8 cellular contexts compared by ENCODE assay signal in the genomic region with DNA sequence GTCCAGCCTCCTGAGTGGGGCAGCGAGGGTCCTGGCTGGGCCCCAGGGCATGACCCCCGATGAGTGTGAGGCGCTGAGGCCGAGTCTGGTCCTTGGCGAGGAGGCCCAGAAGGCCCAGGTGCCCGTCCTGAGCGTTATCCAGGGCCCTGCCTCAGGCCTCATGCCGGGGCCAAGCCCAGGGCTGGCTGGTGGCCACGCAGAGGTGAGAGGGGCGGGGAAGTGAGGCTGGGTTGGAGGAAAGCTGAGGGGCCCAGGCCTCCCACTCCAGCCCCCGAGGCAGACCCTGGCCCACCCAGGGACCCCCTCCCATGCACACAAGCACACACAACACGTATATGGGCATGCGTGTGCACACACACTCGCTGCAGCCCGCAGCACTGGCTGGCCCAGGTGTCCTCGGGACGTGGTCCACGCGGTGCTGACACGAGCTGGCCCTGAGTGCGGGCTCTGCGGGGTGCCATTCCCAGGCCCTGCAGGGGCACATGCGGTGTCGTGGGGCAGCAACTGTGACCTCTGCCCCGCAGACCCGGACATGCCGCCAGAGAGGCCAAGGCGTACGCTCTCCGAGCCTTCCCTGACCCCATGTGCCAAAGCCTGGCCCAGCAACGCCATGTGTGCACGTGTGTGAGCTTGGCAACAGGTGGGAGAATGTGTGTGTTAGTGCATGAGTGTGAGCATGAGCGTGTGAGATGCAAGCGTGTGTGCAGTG.
DNase-seq lines count a peak whose midpoint lies in the region; ATAC-seq, FAIRE-seq and TF ChIP-seq lines count a peak whose summit lies in the region.
"Not testable (repeated sequence)": the region's sequence is repeated elsewhere in the genome, so short reads cannot be mapped to it uniquely, and the experiment has no call there.

No MANE protein-coding gene starts in this region.

- intact Hi-C loops in kidney (cut with DNase I) = not testable (repeated sequence)

- not testable (repeated sequence) for H3K27me3 Mint-ChIP-seq in activated CD8-positive, alpha-beta T cell treated with anti-CD3 and anti-CD28 coated beads, Interleukin-2, amount 10 ng/mL, durations not matched to agents 7 days and 5 days (ENCODE audit: low read depth); stimulated activated memory B cell treated with anti-CD40 and anti-IgM and Interleukin-4, amounts not matched to agents 10 μg/mL and 1 μg/mL and 100 μg/mL, for 72 hours

- not testable (repeated sequence) for FAIRE-seq in kidney (lab: Jason Lieb, UNC)

- not testable (repeated sequence) for H3K9me3 Mint-ChIP-seq in activated CD8-positive, alpha-beta T cell treated with anti-CD3 and anti-CD28 coated beads, Interleukin-2, amount 10 ng/mL, durations not matched to agents 7 days and 5 days (ENCODE audit: insufficient read depth)
- H3K9me3 Mint-ChIP-seq in stimulated activated memory B cell treated with anti-CD40 and anti-IgM and Interleukin-4, amounts not matched to agents 10 μg/mL and 1 μg/mL and 100 μg/mL, for 72 hours = peaks cover 36% of the 10 kb centered on the region

- TF ChIP-seq CTCF in MM.1S (IDR thresholded peaks at IDR 0.05; ENCODE audit: low read length); kidney (IDR thresholded peaks at IDR 0.05; ENCODE audit: borderline replicate concordance, extremely low read depth, insufficient read depth): not testable (repeated sequence)

- H4K20me1 ChIP-seq in MM.1S (ENCODE audit: insufficient read depth, low read length) = not testable (repeated sequence)

- CTCF ChIA-PET in activated CD8-positive, alpha-beta T cell treated with anti-CD3 and anti-CD28 coated beads, Interleukin-2, amount 10 ng/mL, durations not matched to agents 7 days and 5 days (lab: Charles Lee) = not testable (repeated sequence)

- not testable (repeated sequence) for H3K27ac Mint-ChIP-seq in activated CD8-positive, alpha-beta T cell treated with anti-CD3 and anti-CD28 coated beads, Interleukin-2, amount 10 ng/mL, durations not matched to agents 7 days and 5 days
- H3K27ac Mint-ChIP-seq in stimulated activated memory B cell treated with anti-CD40 and anti-IgM and Interleukin-4, amounts not matched to agents 10 μg/mL and 1 μg/mL and 100 μg/mL, for 72 hours = peak overlapping the region; percentile 77

- not testable (repeated sequence) for H3K4me2 ChIP-seq in MM.1S (ENCODE audit: low read depth, low read length)

- not testable (repeated sequence) for H3F3A ChIP-seq in MM.1S (ENCODE audit: insufficient read depth, low read length)

- H3K4me3 Mint-ChIP-seq in activated CD8-positive, alpha-beta T cell treated with anti-CD3 and anti-CD28 coated beads, Interleukin-2, amount 10 ng/mL, durations not matched to agents 7 days and 5 days; stimulated activated memory B cell treated with anti-CD40 and anti-IgM and Interleukin-4, amounts not matched to agents 10 μg/mL and 1 μg/mL and 100 μg/mL, for 72 hours: not testable (repeated sequence)

- POLR2A ChIA-PET in activated CD8-positive, alpha-beta T cell treated with anti-CD3 and anti-CD28 coated beads, Interleukin-2, amount 10 ng/mL, durations not matched to agents 7 days and 5 days (lab: Charles Lee) = not testable (repeated sequence)

- H3K79me2 ChIP-seq in MM.1S (ENCODE audit: low read length) = not testable (repeated sequence)

- peak; percentile 26 for ATAC-seq in GM18498 (IDR thresholded peaks at IDR 0.05; ENCODE audit: unreplicated experiment)
- ATAC-seq in GM19438 (IDR thresholded peaks at IDR 0.05; ENCODE audit: low read depth, unreplicated experiment) = peak; percentile 18
- peak; percentile 22 for ATAC-seq in HG02642 (IDR thresholded peaks at IDR 0.05; ENCODE audit: poor library complexity, unreplicated experiment)
- peak; percentile 26 for ATAC-seq in HG03097 (IDR thresholded peaks at IDR 0.05; ENCODE audit: low FRiP score, unreplicated experiment)
- ATAC-seq in activated CD8-positive, alpha-beta T cell treated with anti-CD3 and anti-CD28 coated beads, Interleukin-2, amount 10 ng/mL, durations not matched to agents 7 days and 5 days = peak; percentile 9
- ATAC-seq in stimulated activated memory B cell treated with anti-CD40 and anti-IgM and Interleukin-4, amounts not matched to agents 10 μg/mL and 1 μg/mL and 100 μg/mL, for 72 hours = peak; percentile 57

- DNase-seq in MM.1S; activated CD8-positive, alpha-beta T cell treated with anti-CD3 and anti-CD28 coated beads, Interleukin-2, amount 10 ng/mL, durations not matched to agents 7 days and 5 days: not testable (repeated sequence)
- DNase-seq in kidney = peak; percentile 54

- not testable (repeated sequence) for H3K4me3 ChIP-seq in MM.1S (ENCODE audit: low read length); kidney (ENCODE audit: low read length in 2 of 2)

- not testable (repeated sequence) for H2AFZ ChIP-seq in MM.1S (ENCODE audit: low read length)

- not testable (repeated sequence) for H3K36me3 Mint-ChIP-seq in activated CD8-positive, alpha-beta T cell treated with anti-CD3 and anti-CD28 coated beads, Interleukin-2, amount 10 ng/mL, durations not matched to agents 7 days and 5 days (ENCODE audit: low read depth)
- H3K36me3 Mint-ChIP-seq in stimulated activated memory B cell treated with anti-CD40 and anti-IgM and Interleukin-4, amounts not matched to agents 10 μg/mL and 1 μg/mL and 100 μg/mL, for 72 hours = peaks cover 37% of the 10 kb centered on the region

- not testable (repeated sequence) for H3K36me3 ChIP-seq in MM.1S (replicated peaks; ENCODE audit: insufficient read depth, low read length); kidney (ENCODE audit: control insufficient read depth in 1 of 2, insufficient read depth in 2 of 2, low read length in 2 of 2)

- not testable (repeated sequence) for H3K4me1 Mint-ChIP-seq in activated CD8-positive, alpha-beta T cell treated with anti-CD3 and anti-CD28 coated beads, Interleukin-2, amount 10 ng/mL, durations not matched to agents 7 days and 5 days (ENCODE audit: low read depth)
- H3K4me1 Mint-ChIP-seq in stimulated activated memory B cell treated with anti-CD40 and anti-IgM and Interleukin-4, amounts not matched to agents 10 μg/mL and 1 μg/mL and 100 μg/mL, for 72 hours = peaks cover 80% of the 10 kb centered on the region

- not testable (repeated sequence) for H3K9me2 ChIP-seq in MM.1S (replicated peaks; ENCODE audit: insufficient read depth, low read length)

- H3K27ac ChIP-seq in MM.1S (ENCODE audit: low read length) = peak overlapping the region; percentile 70; the same call in 1 of the 2 replicates
- not testable (repeated sequence) for H3K27ac ChIP-seq in kidney (ENCODE audit: low read depth in 2 of 2, low read length in 2 of 2)

- not testable (repeated sequence) for H3K9ac ChIP-seq in MM.1S (ENCODE audit: low read length); kidney (ENCODE audit: low read length in 2 of 2)

- H3K4me1 ChIP-seq in MM.1S (ENCODE audit: low read length) = peaks cover 13% of the 10 kb centered on the region; the same call in 1 of the 2 replicates
- H3K4me1 ChIP-seq in kidney (ENCODE audit: control insufficient read depth in 1 of 2, insufficient read depth in 1 of 2, low read depth in 1 of 2, low read length in 2 of 2) = not testable (repeated sequence)

- H3K27me3 ChIP-seq in MM.1S (replicated peaks; ENCODE audit: insufficient read depth, low read length) = not testable (repeated sequence)

- H3K9me3 ChIP-seq in MM.1S (replicated peaks; ENCODE audit: insufficient read depth, low read length); kidney (ENCODE audit: control insufficient read depth in 1 of 2, low read length in 2 of 2): not testable (repeated sequence)
